Comparison of ENCODE assay signal across 8 cellular contexts in the genomic region with DNA sequence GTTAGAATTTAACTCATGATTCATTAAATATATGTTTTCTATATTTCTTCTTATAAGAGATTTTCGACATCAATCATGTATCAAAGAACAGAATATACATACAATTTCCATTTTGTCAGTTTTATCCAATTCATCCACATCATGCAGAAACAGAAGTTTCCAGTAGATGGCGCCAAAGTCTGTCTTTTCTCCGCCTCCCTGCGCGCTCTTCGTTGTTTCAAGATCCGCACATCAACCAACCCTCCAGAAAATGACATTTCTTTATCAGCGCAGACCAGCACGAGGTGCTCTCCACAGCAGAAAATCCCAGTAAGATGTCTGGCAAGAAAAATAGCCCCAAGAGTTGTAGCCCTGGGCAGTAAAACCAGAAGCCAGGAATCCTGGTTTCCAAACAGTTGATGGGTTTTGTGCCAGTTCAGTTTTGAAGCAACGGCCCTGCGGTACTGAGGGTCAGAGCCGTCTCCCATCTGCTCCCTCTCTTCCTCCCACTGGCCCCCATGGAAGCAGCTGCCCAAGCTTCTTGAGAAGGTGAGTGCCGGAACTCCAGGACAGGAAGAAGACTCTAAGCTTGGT.
DNase-seq lines count a peak whose midpoint lies in the region; ATAC-seq and TF ChIP-seq lines count a peak whose summit lies in the region.

No MANE protein-coding gene starts in this region.

- H3K4me3 ChIP-seq in WERI-Rb-1 (ENCODE audit: low read depth, low read length): no peak overlapping the region

- H3K36me3 ChIP-seq in WERI-Rb-1: no peaks in the 10 kb centered on the region

- ATAC-seq in GM21423 (IDR thresholded peaks at IDR 0.05; ENCODE audit: unreplicated experiment): peak; percentile 61
- no peak for ATAC-seq in GM19023 (IDR thresholded peaks at IDR 0.05; ENCODE audit: unreplicated experiment)

- H3K27ac ChIP-seq in WERI-Rb-1 (no peak overlapping the region), caudate nucleus (ENCODE audit: low read depth, low read length) (no peak overlapping the region)

- peak; percentile 71 for TF ChIP-seq CTCF in WERI-Rb-1 (IDR thresholded peaks at IDR 0.05; ENCODE audit: low read depth, low read length)

- DNase-seq in C1 segment of cervical spinal cord (lab: John Stamatoyannopoulos, UW): peak in 8 of 14 donors; percentile 4 to 48 (median 10)
- peak; percentile 58 for DNase-seq in NCI-H2107 (lab: John Stamatoyannopoulos, UW)
- peak; percentile 60 for DNase-seq in WERI-Rb-1
- peak in 42 of 61 donors; percentile 4 to 75 (median 20) for DNase-seq in caudate nucleus (lab: John Stamatoyannopoulos, UW)
- DNase-seq in kidney glomerular epithelial cell (lab: John Stamatoyannopoulos, UW): peak; percentile 48
- peak; percentile 41 to 44 for DNase-seq in stimulated activated CD4-positive, alpha-beta T cell treated with anti-CD3 and anti-CD28 coated beads, Interleukin-4, amount 100 ng/mL, for 4 hours

- H3K9me3 ChIP-seq in WERI-Rb-1 (ENCODE audit: severe bottlenecking): no peaks in the 10 kb centered on the region

- H3K27me3 ChIP-seq in WERI-Rb-1 (ENCODE audit: insufficient read depth, low read depth, severe bottlenecking): no peaks in the 10 kb centered on the region

Comparison
In these comparisons a context has a peak if more than half of its experiments do, and no peak if none do; other contexts are left out.
1. DNase-seq: peak in every context shown above with its lines; median percentile 60 in WERI-Rb-1; 58 in NCI-H2107; 48 in kidney glomerular epithelial cell; 42 in stimulated activated CD4-positive, alpha-beta T cell treated with anti-CD3 and anti-CD28 coated beads, Interleukin-4, amount 100 ng/mL, for 4 hours; 20 in caudate nucleus; 10 in C1 segment of cervical spinal cord.